In the genomic region with DNA sequence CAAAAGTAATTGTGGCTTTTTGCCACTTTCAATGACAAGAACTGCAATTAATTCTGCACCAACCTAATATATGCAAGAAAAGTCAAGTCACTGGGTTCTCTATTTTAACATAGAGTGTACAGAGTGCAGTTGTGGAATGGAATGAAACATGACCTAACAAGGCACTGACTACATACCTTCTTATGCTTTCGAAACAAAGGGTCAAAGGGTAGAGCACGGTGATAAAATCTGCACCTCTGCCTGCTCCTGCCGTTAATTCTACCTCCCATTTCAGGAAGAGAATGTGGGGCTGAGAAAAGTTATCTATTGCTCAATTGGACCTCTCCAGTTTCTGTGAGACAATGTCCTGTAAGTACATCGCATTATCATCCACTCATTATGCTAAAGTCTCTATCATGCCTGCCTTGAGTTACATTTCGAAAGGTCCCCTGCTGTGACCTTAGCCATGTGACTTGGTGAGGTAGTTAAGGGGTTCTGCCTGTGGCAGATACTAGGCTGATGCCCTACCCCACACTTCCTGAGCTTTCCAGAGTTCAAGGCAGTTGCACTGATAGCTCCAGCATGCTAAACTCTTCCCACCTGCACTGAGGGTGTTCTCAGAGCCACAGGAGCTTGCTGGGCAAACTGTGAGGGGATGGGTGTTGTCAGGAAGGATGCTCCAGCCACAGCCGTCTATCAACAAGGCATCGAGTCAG, we compare ENCODE assay signal across 1 cellular context.
A peak's percentile ranks its signal among the peaks of the same experiment; 100 is the strongest.
TF ChIP-seq lines count a peak whose summit lies in the region.

No MANE protein-coding gene starts in this region.

TF ChIP-seq in K562, 482 proteins besides CTCF, POLR2A, EP300 and RAD21 (continued from another document and continues in another):
- TF ChIP-seq, protein P1, sequence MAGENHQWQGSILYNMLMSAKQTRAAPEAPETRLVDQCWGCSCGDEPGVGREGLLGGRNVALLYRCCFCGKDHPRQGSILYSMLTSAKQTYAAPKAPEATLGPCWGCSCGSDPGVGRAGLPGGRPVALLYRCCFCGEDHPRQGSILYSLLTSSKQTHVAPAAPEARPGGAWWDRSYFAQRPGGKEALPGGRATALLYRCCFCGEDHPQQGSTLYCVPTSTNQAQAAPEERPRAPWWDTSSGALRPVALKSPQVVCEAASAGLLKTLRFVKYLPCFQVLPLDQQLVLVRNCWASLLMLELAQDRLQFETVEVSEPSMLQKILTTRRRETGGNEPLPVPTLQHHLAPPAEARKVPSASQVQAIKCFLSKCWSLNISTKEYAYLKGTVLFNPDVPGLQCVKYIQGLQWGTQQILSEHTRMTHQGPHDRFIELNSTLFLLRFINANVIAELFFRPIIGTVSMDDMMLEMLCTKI (IDR thresholded peaks at IDR 0.05; ENCODE audit: partially characterized antibody), result no peak
- TF ChIP-seq NR2C1 (IDR thresholded peaks at IDR 0.05) (peak; percentile 52; the same call in 1 of the 2 replicates), NR2C1 (tag; IDR thresholded peaks at IDR 0.05) (peak; percentile 95), ZNF785 (CRISPR knock-in tag; IDR thresholded peaks at IDR 0.05) (no peak), HES1 (IDR thresholded peaks at IDR 0.05; ENCODE audit: low read depth) (no peak), HNRNPH1 (optimal IDR thresholded peaks at IDR 0.05; ENCODE audit: low read depth, low read length) (no peak), ZNF318 (IDR thresholded peaks at IDR 0.05; ENCODE audit: borderline replicate concordance in 1 of 2, low read depth in 1 of 2) (no peak), ZBTB8A (IDR thresholded peaks at IDR 0.05; ENCODE audit: partially characterized antibody) (no peak), ZNF239 (CRISPR knock-in tag; IDR thresholded peaks at IDR 0.05) (no peak), ZNF274 (IDR thresholded peaks at IDR 0.05; ENCODE audit: borderline replicate concordance, low read depth, low read length) (no peak), ZNF431 (CRISPR knock-in tag; IDR thresholded peaks at IDR 0.05) (no peak), ZNF146 (CRISPR knock-in tag; IDR thresholded peaks at IDR 0.05; ENCODE audit: unreplicated experiment) (no peak), ZNF589 (CRISPR knock-in tag; IDR thresholded peaks at IDR 0.05; ENCODE audit: low read depth) (no peak), TRIM24 (IDR thresholded peaks at IDR 0.05) (0 out of 4 replicates have a peak, but pooled peaks of 1 of the 2 experiments have one; percentile 19), ETS1 (conservative IDR thresholded peaks at IDR 0.05; ENCODE audit: control insufficient read depth, low read depth, low read length) (no peak), MTA3 (IDR thresholded peaks at IDR 0.05; ENCODE audit: borderline replicate concordance) (no peak), ATF1 (CRISPR knock-in tag; IDR thresholded peaks at IDR 0.05) (no peak), ATF1 (tag; IDR thresholded peaks at IDR 0.05) (0 out of 2 replicates have a peak, but pooled peaks have one; percentile 8), ZC3H4 (CRISPR knock-in tag; IDR thresholded peaks at IDR 0.05; ENCODE audit: borderline replicate concordance) (no peak), BRF2 (IDR thresholded peaks at IDR 0.05; ENCODE audit: borderline replicate concordance, insufficient read depth, insufficient read length) (no peak), ZSCAN29 (IDR thresholded peaks at IDR 0.05) (no peak), FOXJ2 (tag; IDR thresholded peaks at IDR 0.05) (no peak), MTF1 (CRISPR knock-in tag; IDR thresholded peaks at IDR 0.05; ENCODE audit: borderline replicate concordance) (no peak), RB1 (IDR thresholded peaks at IDR 0.05; ENCODE audit: low read depth) (no peak), SAP30 (IDR thresholded peaks at IDR 0.05; ENCODE audit: borderline replicate concordance, insufficient read depth, low read depth, low read length, poor library complexity, severe bottlenecking) (no peak), ZBTB7A (IDR thresholded peaks at IDR 0.05; ENCODE audit: borderline replicate concordance, control insufficient read depth, low read depth, low read length) (no peak), IFI16 (CRISPR knock-in tag; IDR thresholded peaks at IDR 0.05) (no peak), SIX5 (IDR thresholded peaks at IDR 0.05; ENCODE audit: borderline replicate concordance in 1 of 2, insufficient read depth in 1 of 2, low read depth in 1 of 2, low read length in 2 of 2) (no peak), ZEB2 (IDR thresholded peaks at IDR 0.05) (no peak), PML (IDR thresholded peaks at IDR 0.05; ENCODE audit: low read length) (no peak), TEAD2 (tag; IDR thresholded peaks at IDR 0.05) (no peak), E2F1 (CRISPR knock-in tag; IDR thresholded peaks at IDR 0.05) (no peak), KDM1A (IDR thresholded peaks at IDR 0.05) (no peak), SMAD4 (CRISPR knock-in tag; conservative IDR thresholded peaks at IDR 0.05) (peak; percentile 47), ARID1B (IDR thresholded peaks at IDR 0.05) (peak; percentile 20; the same call in 1 of the 2 replicates), ETV5 (CRISPR knock-in tag; IDR thresholded peaks at IDR 0.05; ENCODE audit: low read depth) (no peak), HNRNPLL (IDR thresholded peaks at IDR 0.05; ENCODE audit: low read depth, low read length, poor library complexity, severe bottlenecking) (no peak), ZNF717 (CRISPR knock-in tag; IDR thresholded peaks at IDR 0.05) (no peak), CBX1 (IDR thresholded peaks at IDR 0.05; ENCODE audit: low read depth) (no peak), POU5F1 (IDR thresholded peaks at IDR 0.05; ENCODE audit: borderline replicate concordance, low read depth, low read length, partially characterized antibody) (no peak)
- TF ChIP-seq, protein P2, sequence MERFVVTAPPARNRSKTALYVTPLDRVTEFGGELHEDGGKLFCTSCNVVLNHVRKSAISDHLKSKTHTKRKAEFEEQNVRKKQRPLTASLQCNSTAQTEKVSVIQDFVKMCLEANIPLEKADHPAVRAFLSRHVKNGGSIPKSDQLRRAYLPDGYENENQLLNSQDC (CRISPR knock-in tag; IDR thresholded peaks at IDR 0.05), result no peak
- TF ChIP-seq, protein P3, sequence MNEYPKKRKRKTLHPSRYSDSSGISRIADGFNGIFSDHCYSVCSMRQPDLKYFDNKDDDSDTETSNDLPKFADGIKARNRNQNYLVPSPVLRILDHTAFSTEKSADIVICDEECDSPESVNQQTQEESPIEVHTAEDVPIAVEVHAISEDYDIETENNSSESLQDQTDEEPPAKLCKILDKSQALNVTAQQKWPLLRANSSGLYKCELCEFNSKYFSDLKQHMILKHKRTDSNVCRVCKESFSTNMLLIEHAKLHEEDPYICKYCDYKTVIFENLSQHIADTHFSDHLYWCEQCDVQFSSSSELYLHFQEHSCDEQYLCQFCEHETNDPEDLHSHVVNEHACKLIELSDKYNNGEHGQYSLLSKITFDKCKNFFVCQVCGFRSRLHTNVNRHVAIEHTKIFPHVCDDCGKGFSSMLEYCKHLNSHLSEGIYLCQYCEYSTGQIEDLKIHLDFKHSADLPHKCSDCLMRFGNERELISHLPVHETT (CRISPR knock-in tag; conservative IDR thresholded peaks at IDR 0.05 in 1 of 2, IDR thresholded peaks at IDR 0.05 in 1 of 2), result 0 out of 4 replicates have a peak, but pooled peaks of 1 of the 2 experiments have one; percentile 37
- TF ChIP-seq, protein P4, sequence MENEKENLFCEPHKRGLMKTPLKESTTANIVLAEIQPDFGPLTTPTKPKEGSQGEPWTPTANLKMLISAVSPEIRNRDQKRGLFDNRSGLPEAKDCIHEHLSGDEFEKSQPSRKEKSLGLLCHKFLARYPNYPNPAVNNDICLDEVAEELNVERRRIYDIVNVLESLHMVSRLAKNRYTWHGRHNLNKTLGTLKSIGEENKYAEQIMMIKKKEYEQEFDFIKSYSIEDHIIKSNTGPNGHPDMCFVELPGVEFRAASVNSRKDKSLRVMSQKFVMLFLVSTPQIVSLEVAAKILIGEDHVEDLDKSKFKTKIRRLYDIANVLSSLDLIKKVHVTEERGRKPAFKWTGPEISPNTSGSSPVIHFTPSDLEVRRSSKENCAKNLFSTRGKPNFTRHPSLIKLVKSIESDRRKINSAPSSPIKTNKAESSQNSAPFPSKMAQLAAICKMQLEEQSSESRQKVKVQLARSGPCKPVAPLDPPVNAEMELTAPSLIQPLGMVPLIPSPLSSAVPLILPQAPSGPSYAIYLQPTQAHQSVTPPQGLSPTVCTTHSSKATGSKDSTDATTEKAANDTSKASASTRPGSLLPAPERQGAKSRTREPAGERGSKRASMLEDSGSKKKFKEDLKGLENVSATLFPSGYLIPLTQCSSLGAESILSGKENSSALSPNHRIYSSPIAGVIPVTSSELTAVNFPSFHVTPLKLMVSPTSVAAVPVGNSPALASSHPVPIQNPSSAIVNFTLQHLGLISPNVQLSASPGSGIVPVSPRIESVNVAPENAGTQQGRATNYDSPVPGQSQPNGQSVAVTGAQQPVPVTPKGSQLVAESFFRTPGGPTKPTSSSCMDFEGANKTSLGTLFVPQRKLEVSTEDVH (IDR thresholded peaks at IDR 0.05; ENCODE audit: low read depth, partially characterized antibody), result no peak
